Comparison of ENCODE assay signal across 7 cellular contexts in the genomic region with DNA sequence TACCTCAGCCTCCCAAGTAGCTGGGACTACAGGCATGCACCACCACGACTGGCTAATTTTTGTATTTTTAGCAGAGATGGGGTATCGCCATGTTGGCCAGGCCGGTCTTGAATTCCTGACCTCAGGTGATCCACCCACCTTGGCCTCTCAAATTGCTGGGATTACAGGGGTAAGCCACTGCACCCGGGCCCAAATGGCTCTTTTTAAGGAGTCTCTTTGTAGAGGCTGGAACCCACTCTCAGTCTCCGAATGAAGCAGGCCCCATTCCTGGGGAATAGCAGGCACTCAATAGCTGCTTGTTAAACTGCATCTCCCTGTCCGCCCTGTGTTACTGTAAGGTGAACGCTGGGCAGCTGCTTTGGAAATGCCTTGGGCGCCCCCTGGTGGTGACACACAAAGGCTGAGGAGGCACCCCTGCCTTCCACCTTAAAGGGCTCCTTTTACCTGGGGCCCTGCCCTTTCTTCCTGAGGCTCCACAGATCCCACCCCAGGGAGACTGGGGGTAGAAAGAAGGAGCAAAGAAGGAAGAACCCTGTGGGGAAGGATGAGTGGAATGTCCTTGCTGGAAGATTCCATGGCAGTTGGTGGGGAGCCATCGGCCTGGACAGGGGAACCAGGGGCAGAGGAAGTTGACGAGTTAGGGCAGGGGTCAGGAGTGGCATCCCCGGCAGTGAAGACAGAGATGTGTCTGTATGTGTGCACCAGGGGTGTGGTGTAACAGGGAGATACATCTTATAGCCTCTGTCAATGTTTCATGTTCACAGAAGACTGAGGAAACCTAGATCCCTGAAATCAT. TPM values are rescaled to one million over a fixed set of nuclear protein-coding genes. Genes with fewer than 3 reads are reported as not detected.
DNase-seq lines count a peak whose midpoint lies in the region; ATAC-seq and TF ChIP-seq lines count a peak whose summit lies in the region.

No MANE protein-coding gene starts in this region.

- no peak for TF ChIP-seq POLR2A in upper lobe of left lung (IDR thresholded peaks at IDR 0.05)

- H3K4me3 ChIP-seq in upper lobe of left lung = no peak overlapping the region

- ATAC-seq in SK-N-SH treated with all-trans-retinoic acid at 6 μM for 48 hours = peak; percentile 99
- peak; percentile 90 to 93 for ATAC-seq in upper lobe of left lung (ENCODE audit: low FRiP score in 2 of 2)

- in situ Hi-C loops in GM13976 (cut with MboI; ENCODE audit: low sequenced_read_pairs, unreplicated experiment) = loop anchor here (5.0 kb wide), 1 partner anchor 48 kb away; the partner anchor contains the start of gene SCRN2

- H3K9me3 ChIP-seq in upper lobe of left lung = no peaks in the 10 kb centered on the region

- TF ChIP-seq CTCF in GM13976 (IDR thresholded peaks at IDR 0.05; ENCODE audit: borderline replicate concordance, control extremely low read depth, extremely low read depth, insufficient read depth, missing control alignments) = peak; percentile 92
- TF ChIP-seq CTCF in upper lobe of left lung (IDR thresholded peaks at IDR 0.05) = peak; percentile 86 to 96 (median 93)

- DNase-seq in GM13976 (ENCODE audit: low spot score) (peak; percentile 82), NCI-H1105 (lab: John Stamatoyannopoulos, UW) (peak; percentile 64), glomerular visceral epithelial cell (ENCODE audit: extremely low spot score) (peak; percentile 87), pons (ENCODE audit: low spot score) (peak; percentile 69), upper lobe of left lung (peak in 1 of 2 donors; percentile 92)
- peak; percentile 91 for DNase-seq in activated naive CD4-positive, alpha-beta T cell treated with Interleukin-2 at 50 U/mL for 16 hours

- WGBS in upper lobe of left lung, 2 donors = 42 to 50% methylated on average over 8 to 11 of the region's 11 CpGs

- H3K4me1 ChIP-seq in upper lobe of left lung = peaks cover 6 to 22% (median 14%) of the 10 kb centered on the region in 4 donors

- peak overlapping the region in 1 of 4 donors; percentile 35 for H3K27ac ChIP-seq in upper lobe of left lung

- no peaks in the 10 kb centered on the region for H3K27me3 ChIP-seq in upper lobe of left lung

- no peaks in the 10 kb centered on the region for H3K36me3 ChIP-seq in upper lobe of left lung

- no peak for TF ChIP-seq EP300 in upper lobe of left lung (IDR thresholded peaks at IDR 0.05)

TF ChIP-seq in SK-N-SH treated with all-trans-retinoic acid at 6 μM for 48 hours, 23 proteins besides CTCF, POLR2A, EP300 and RAD21:
- TF ChIP-seq SNAI2 (CRISPR knock-in tag; IDR thresholded peaks at IDR 0.05) (no peak), ZNF8 (CRISPR knock-in tag; IDR thresholded peaks at IDR 0.05) (no peak), GLIS3 (CRISPR knock-in tag; IDR thresholded peaks at IDR 0.05) (peak; percentile 41; the same call in 1 of the 2 replicates)

RNA-seq across cellular contexts. Expression of gene SP2, which starts 6.1 kb away (rescaled TPM):
- total RNA-seq in upper lobe of left lung = 10 to 100 TPM in 3 of 6 donors, 1 to 10 TPM in 3; 7.6 to 19.4 (median 13.1) TPM

RNA-seq across cellular contexts. Expression of gene SP6, which starts 39.0 kb away (rescaled TPM):
- 1 to 10 TPM in 5 of 6 donors, under 1 TPM in 1; 0.76 to 6.4 (median 2.4) TPM for total RNA-seq in upper lobe of left lung

RNA-seq across cellular contexts. Expression of gene SCRN2, which starts 48.9 kb away (rescaled TPM):
- total RNA-seq in upper lobe of left lung = 10 to 100 TPM; 24.4 to 73.3 (median 34.8) TPM

RNA-seq across cellular contexts. Expression of gene PNPO, which starts 51.4 kb away (rescaled TPM):
- total RNA-seq in upper lobe of left lung = 10 to 100 TPM; 16.2 to 40.2 (median 28.7) TPM

RNA-seq across cellular contexts. Expression of gene LRRC46, which starts 58.5 kb away (rescaled TPM):
- total RNA-seq in upper lobe of left lung = 10 to 100 TPM in 1 of 6 donors, 1 to 10 TPM in 4, under 1 TPM in 1; 0.49 to 23.5 (median 9.1) TPM
